In genomic region chr13:59354665-59355064, GRCh38 we compare ENCODE assay signal across 17 cellular contexts.
A peak's percentile ranks its signal among the peaks of the same experiment; 100 is the strongest.
DNase-seq lines count a peak whose midpoint lies in the region; ATAC-seq and TF ChIP-seq lines count a peak whose summit lies in the region.
"Had no signal": no experiment of that assay in that cellular context is flagged by ENCODE, and none has a peak within 500 bp of the region (broad histone marks: within the 10 kb centered on the region; RNA-seq: fewer than 3 reads in every experiment).

No MANE protein-coding gene starts in this region.

- peak; percentile 62 for ATAC-seq in GM18517 (IDR thresholded peaks at IDR 0.05; ENCODE audit: unreplicated experiment)
- ATAC-seq in HG02678 (IDR thresholded peaks at IDR 0.05; ENCODE audit: unreplicated experiment): peak; percentile 48
- ATAC-seq: left lobe of liver had no signal

- H3K4me3 Mint-ChIP-seq in nephron: peak overlapping the region in 1 of 3 experiments; percentile 11

- no peaks in the 10 kb centered on the region for H3K27me3 Mint-ChIP-seq in nephron (ENCODE audit: low read depth)

- no peaks in the 10 kb centered on the region for H3K36me3 Mint-ChIP-seq in nephron (ENCODE audit: low read depth)

- peak; percentile 29 for DNase-seq in KBM-7
- DNase-seq in NCI-H1105 (lab: John Stamatoyannopoulos, UW): no peak
- no peak for DNase-seq in NCI-H2227 (lab: John Stamatoyannopoulos, UW; ENCODE audit: unreplicated experiment)
- DNase-seq in G401 (ENCODE audit: low spot score): no peak
- no peak for DNase-seq in NCI-H2029 (lab: John Stamatoyannopoulos, UW)
- DNase-seq: activated CD4-positive, alpha-beta T cell treated with anti-CD3 and anti-CD28 coated beads for 4 hours; activated naive CD4-positive, alpha-beta T cell; Calu3; KG1; NCI-H1417; NCI-H446; SIG-M5; substantia nigra had no signal

- in situ Hi-C loops in KBM-7 (cut with MboI; ENCODE audit: low pct_unique_long_range_greater_than_20kb, low sequenced_read_pairs): no loop called here
- in situ Hi-C loops in G401 (cut with HindIII; ENCODE audit: low sequenced_read_pairs): no loop called here

- H3K4me1 Mint-ChIP-seq in nephron: peaks cover 71% of the 10 kb centered on the region

- no peak for TF ChIP-seq CTCF in nephron (IDR thresholded peaks at IDR 0.05; ENCODE audit: unreplicated experiment in 3 of 3)

- H3K9me3 Mint-ChIP-seq in nephron: no peaks in the 10 kb centered on the region

- peak overlapping the region; percentile 75 to 98 (median 96) for H3K27ac Mint-ChIP-seq in nephron
